Comparison of ENCODE assay signal across 13 cellular contexts in the genomic region with DNA sequence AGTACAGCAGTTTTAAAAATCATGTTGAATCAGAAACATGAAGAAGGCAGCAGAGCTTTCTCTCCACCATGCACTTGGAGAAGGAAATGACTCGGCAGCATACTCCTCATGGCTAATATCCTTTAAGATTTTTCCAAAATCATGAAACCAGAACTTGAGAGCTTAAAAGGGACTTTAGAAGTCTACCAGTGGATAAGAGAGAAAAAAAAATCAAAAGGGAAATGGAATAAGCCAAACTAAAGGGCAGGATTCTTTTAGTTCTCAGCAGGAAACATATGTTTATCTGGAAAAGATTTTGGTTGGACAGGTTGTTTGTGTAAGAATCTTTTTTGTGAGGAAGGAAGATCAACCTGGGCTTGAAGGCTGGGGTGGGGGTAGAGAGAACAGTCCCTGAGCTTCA.
DNase-seq lines count a peak whose midpoint lies in the region; ATAC-seq, FAIRE-seq and TF ChIP-seq lines count a peak whose summit lies in the region.
"Had no signal": no experiment of that assay in that cellular context is flagged by ENCODE, and none has a peak within 500 bp of the region (broad histone marks: within the 10 kb centered on the region; RNA-seq: fewer than 3 reads in every experiment).

No MANE protein-coding gene starts in this region.

- in situ Hi-C loops in HepG2 (cut with HindIII; ENCODE audit: extremely low pct_ligation_motif_present, low pct_unique_long_range_greater_than_20kb), result no loop called here

- H3K9ac ChIP-seq in liver (ENCODE audit: low read depth in 1 of 2, low read length in 2 of 2) (no peak overlapping the region), HepG2 (ENCODE audit: insufficient read depth, low read depth, low read length) (no peak overlapping the region)

- H3K4me2 ChIP-seq in HepG2 (ENCODE audit: low read depth, low read length), result no peak overlapping the region

- H3K4me3 ChIP-seq in liver (ENCODE audit: low read depth in 1 of 3, low read length in 3 of 3) (no peak overlapping the region), HepG2 (replicated peaks in 1 of 3; ENCODE audit: insufficient read depth in 1 of 3, low read depth in 2 of 3, low read length in 3 of 3) (no peak overlapping the region), lower lobe of right lung (no peak overlapping the region), ascending aorta (no peak overlapping the region)
- H3K4me3 ChIP-seq: adrenal gland, dorsolateral prefrontal cortex had no signal

- peaks cover 0 to 5% of the 10 kb centered on the region in 2 donors for H3K9me3 Mint-ChIP-seq in activated naive CD4-positive, alpha-beta T cell treated with anti-CD3 and anti-CD28 coated beads, Interleukin-2, amount 50 U/mL, for 72 hours

- H3K27ac ChIP-seq in liver (ENCODE audit: low read depth in 1 of 2, low read length in 2 of 2) (no peak overlapping the region), HepG2 (ENCODE audit: extremely low read length, insufficient read depth, low read length) (no peak overlapping the region), lower lobe of right lung (peak overlapping the region; percentile 28), ascending aorta (no peak overlapping the region)
- H3K27ac ChIP-seq: adrenal gland, dorsolateral prefrontal cortex, foreskin keratinocyte had no signal

- intact Hi-C loops in HepG2 (cut with micrococcal nuclease; ENCODE audit: unreplicated experiment) (no loop called here), lower lobe of right lung (cut with DNase I) (no loop called here), ascending aorta (cut with DNase I) (no loop called here)

- no TSS peak for BruUV-seq in HepG2 (replicated peaks; lab: Mats Ljungman, UMichigan)

- H3K36me3 ChIP-seq in liver (ENCODE audit: control insufficient read depth in 4 of 4, insufficient read depth in 3 of 4, low read depth in 1 of 4, low read length in 3 of 4), result no peaks in the 10 kb centered on the region
- H3K36me3 ChIP-seq in HepG2 (replicated peaks in 1 of 2; ENCODE audit: control insufficient read depth in 1 of 2, insufficient read depth in 2 of 2, low read length in 2 of 2), result no peaks in the 10 kb centered on the region
- no peaks in the 10 kb centered on the region for H3K36me3 ChIP-seq in lower lobe of right lung
- H3K36me3 ChIP-seq in ascending aorta, result no peaks in the 10 kb centered on the region
- H3K36me3 ChIP-seq: adrenal gland had no signal

- FAIRE-seq in HepG2 (lab: Jason Lieb, UNC), result no peak

- H3K79me2 ChIP-seq in HepG2 (ENCODE audit: insufficient read depth, low read length), result no peaks in the 10 kb centered on the region

- CTCF ChIA-PET in HepG2 (lab: Yijun Ruan, JAX; ENCODE audit: low intra/inter-chr PET ratio, low total read pairs), result no interaction called here

- WGBS in liver, result 69% methylated on average over 1 of the region's 1 CpG
- WGBS in HepG2 (ENCODE audit: low lambda C conversion rate), result 71% methylated on average over 1 of the region's 1 CpG

- peaks cover 6 to 37% of the 10 kb centered on the region in 2 donors for H3K36me3 Mint-ChIP-seq in activated naive CD4-positive, alpha-beta T cell treated with anti-CD3 and anti-CD28 coated beads, Interleukin-2, amount 50 U/mL, for 72 hours

- H3K27ac Mint-ChIP-seq in activated naive CD4-positive, alpha-beta T cell treated with anti-CD3 and anti-CD28 coated beads, Interleukin-2, amount 50 U/mL, for 72 hours, result peak overlapping the region; percentile 84 to 94
- H3K27ac Mint-ChIP-seq: nephron progenitor cell had no signal

- TF ChIP-seq CTCF in liver (IDR thresholded peaks at IDR 0.05; ENCODE audit: low read depth, low read length, missing input control), result no peak
- no peak for TF ChIP-seq CTCF in HepG2 (CRISPR knock-in tag; IDR thresholded peaks at IDR 0.05)
- no peak for TF ChIP-seq CTCF in lower lobe of right lung (IDR thresholded peaks at IDR 0.05)
- TF ChIP-seq CTCF in ascending aorta (IDR thresholded peaks at IDR 0.05), result no peak

- no peak overlapping the region for H2AFZ ChIP-seq in HepG2 (ENCODE audit: low read length)

- H3K27me3 ChIP-seq in liver (ENCODE audit: control insufficient read depth in 4 of 4, insufficient read depth in 4 of 4, low read length in 3 of 4) (no peaks in the 10 kb centered on the region), HepG2 (ENCODE audit: control insufficient read depth in 1 of 2, insufficient read depth in 2 of 2, low read length in 2 of 2) (no peaks in the 10 kb centered on the region), lower lobe of right lung (ENCODE audit: low read depth) (no peaks in the 10 kb centered on the region), ascending aorta (no peaks in the 10 kb centered on the region)
- H3K27me3 ChIP-seq: adrenal gland, foreskin keratinocyte had no signal

- H3K4me1 ChIP-seq in liver (ENCODE audit: control insufficient read depth in 4 of 4, insufficient read depth in 4 of 4, low read length in 3 of 4), result no peaks in the 10 kb centered on the region
- no peaks in the 10 kb centered on the region for H3K4me1 ChIP-seq in HepG2 (ENCODE audit: insufficient read depth, low read length)
- H3K4me1 ChIP-seq in lower lobe of right lung, result peaks cover 66% of the 10 kb centered on the region
- no peaks in the 10 kb centered on the region for H3K4me1 ChIP-seq in ascending aorta

- TF ChIP-seq RAD21 in liver (IDR thresholded peaks at IDR 0.05), result no peak
- no peak for TF ChIP-seq RAD21 in HepG2 (CRISPR knock-in tag; IDR thresholded peaks at IDR 0.05)

- POLR2A ChIA-PET in HepG2 (lab: Yijun Ruan, JAX), result no interaction called here

- H3K9me3 ChIP-seq in liver (ENCODE audit: control insufficient read depth in 4 of 4, low read length in 3 of 4) (no peaks in the 10 kb centered on the region), HepG2 (ENCODE audit: low read length) (no peaks in the 10 kb centered on the region), lower lobe of right lung (no peaks in the 10 kb centered on the region), ascending aorta (no peaks in the 10 kb centered on the region)
- H3K9me3 ChIP-seq: adrenal gland had no signal

- ATAC-seq in HepG2 (no peak), lower lobe of right lung (no peak)
- ATAC-seq in activated naive CD4-positive, alpha-beta T cell treated with anti-CD3 and anti-CD28 coated beads, Interleukin-2, amount 50 U/mL, for 72 hours, result peak; percentile 41 to 43
- ATAC-seq: foreskin keratinocyte had no signal

- no peaks in the 10 kb centered on the region for H4K20me1 ChIP-seq in HepG2 (ENCODE audit: insufficient read depth, low read length)

- no peak for TF ChIP-seq EP300 in HepG2 (IDR thresholded peaks at IDR 0.05; ENCODE audit: low read depth in 2 of 2, low read length in 2 of 2)
- no peak for TF ChIP-seq EP300 in HepG2 (CRISPR knock-in tag; IDR thresholded peaks at IDR 0.05; ENCODE audit: borderline replicate concordance)

- TF ChIP-seq POLR2A in HepG2 (IDR thresholded peaks at IDR 0.05; ENCODE audit: insufficient read depth in 1 of 2, low read depth in 2 of 2, low read length in 2 of 2), result no peak

- DNase-seq in HepG2 (ENCODE audit: low spot score) (no peak), lower lobe of right lung (no peak), HT-29 (ENCODE audit: low spot score) (no peak), ascending aorta (ENCODE audit: low spot score in 2 of 2) (no peak), RPMI8226 (no peak)
- DNase-seq in activated naive CD4-positive, alpha-beta T cell treated with anti-CD3 and anti-CD28 coated beads, Interleukin-2, amount 50 U/mL, for 72 hours (ENCODE audit: low spot score in 2 of 2), result no peak
- DNase-seq: activated CD4-positive, alpha-beta T cell treated with anti-CD3 and anti-CD28 coated beads for 48 hours; adrenal gland; dorsolateral prefrontal cortex; foreskin keratinocyte; NCI-H2171 treated with DMSO at 0.1 percent for 48 hours; nephron progenitor cell had no signal

TF ChIP-seq in liver, 16 proteins besides CTCF, POLR2A, EP300 and RAD21 (continues in another document):
- peak; percentile 50 for TF ChIP-seq NR2F2 (IDR thresholded peaks at IDR 0.05)

TF ChIP-seq in HepG2, 621 proteins besides CTCF, POLR2A, EP300 and RAD21:
- no peak for TF ChIP-seq ZNF296 (CRISPR knock-in tag; conservative IDR thresholded peaks at IDR 0.05)
- TF ChIP-seq ELF4 (CRISPR knock-in tag; IDR thresholded peaks at IDR 0.05; ENCODE audit: borderline replicate concordance), result no peak
- TF ChIP-seq NKX3-1 (CRISPR knock-in tag; IDR thresholded peaks at IDR 0.05), result no peak
- no peak for TF ChIP-seq PRDM15 (CRISPR knock-in tag; IDR thresholded peaks at IDR 0.05)
- no peak for TF ChIP-seq ZNF724P (CRISPR knock-in tag; IDR thresholded peaks at IDR 0.05; ENCODE audit: borderline replicate concordance)
- no peak for TF ChIP-seq TBL1XR1 (IDR thresholded peaks at IDR 0.05; ENCODE audit: borderline replicate concordance, low read length, partially characterized antibody)
- TF ChIP-seq, protein P1, sequence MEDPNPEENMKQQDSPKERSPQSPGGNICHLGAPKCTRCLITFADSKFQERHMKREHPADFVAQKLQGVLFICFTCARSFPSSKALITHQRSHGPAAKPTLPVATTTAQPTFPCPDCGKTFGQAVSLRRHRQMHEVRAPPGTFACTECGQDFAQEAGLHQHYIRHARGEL (CRISPR knock-in tag; IDR thresholded peaks at IDR 0.05), result no peak
- TF ChIP-seq NPAS2 (CRISPR knock-in tag; IDR thresholded peaks at IDR 0.05; ENCODE audit: borderline replicate concordance), result no peak
- TF ChIP-seq ZBTB7B (CRISPR knock-in tag; IDR thresholded peaks at IDR 0.05), result no peak

Comparison
In these comparisons a context has a peak if more than half of its experiments do, and no peak if none do; other contexts are left out.
1. ATAC-seq: peak in activated naive CD4-positive, alpha-beta T cell treated with anti-CD3 and anti-CD28 coated beads, Interleukin-2, amount 50 U/mL, for 72 hours (2 of 2); none in HepG2 (single experiment) and lower lobe of right lung (0 of 2).